Comparison of ENCODE assay signal across 8 cellular contexts in genomic region chr2:186486651-186487647, GRCh38. TPM values are rescaled to one million over a fixed set of nuclear protein-coding genes. Genes with fewer than 3 reads are reported as not detected.
DNase-seq lines count a peak whose midpoint lies in the region; ATAC-seq, FAIRE-seq and TF ChIP-seq lines count a peak whose summit lies in the region.

No MANE protein-coding gene starts in this region.

- H3K4me1 ChIP-seq in A549 (peaks cover 26% of the 10 kb centered on the region), Panc1 (ENCODE audit: control insufficient read depth, insufficient read depth, low read length) (peaks cover 45% of the 10 kb centered on the region)
- H3K4me1 ChIP-seq in effector memory CD4-positive, alpha-beta T cell (ENCODE audit: control insufficient read depth, insufficient read depth, low read length, poor library complexity, severe bottlenecking) = peaks cover 11% of the 10 kb centered on the region

- POLR2A ChIA-PET in A549 (lab: Yijun Ruan, JAX) = interaction anchor here (0.9 to 2.5 kb wide), 6 partner anchors 9 to 155 kb away, joined by 3 to 20 read pairs (median 4); partner anchors contain the start of gene ITGAV
- POLR2A ChIA-PET in Panc1 (lab: Charles Lee) = no interaction called here

- H3K4me3 ChIP-seq in A549 = peak overlapping the region; percentile 84
- peak overlapping the region; percentile 97 for H3K4me3 ChIP-seq in GM12865 (ENCODE audit: low read depth, low read length)
- H3K4me3 ChIP-seq in Panc1 (ENCODE audit: low read depth in 2 of 2, low read length in 2 of 2) = peak overlapping the region; percentile 84 to 95
- H3K4me3 ChIP-seq in effector memory CD4-positive, alpha-beta T cell (ENCODE audit: insufficient read depth, low read depth, low read length, poor library complexity, severe bottlenecking) = peak overlapping the region; percentile 86

- H3K4me2 ChIP-seq in A549 = peak overlapping the region; percentile 74

- intact Hi-C loops in Panc1 (cut with micrococcal nuclease; ENCODE audit: unreplicated experiment) = no loop called here

- BruUV-seq in Panc1 (replicated peaks; lab: Mats Ljungman, UMichigan) = no TSS peak

- DNase-seq in A549 (ENCODE audit: low read depth in 1 of 2, low spot score in 1 of 2) (peak in 1 of 2 experiments; percentile 12), GM12865 (ENCODE audit: low read depth) (peak; percentile 21), Panc1 (ENCODE audit: low read depth, low spot score) (no peak), myocyte (ENCODE audit: low read depth) (peak; percentile 26), NCI-H1436 treated with DMSO at 0.1 percent for 48 hours (lab: John Stamatoyannopoulos, UW) (no peak)
- DNase-seq in effector memory CD4-positive, alpha-beta T cell = no peak

- no peak for TF ChIP-seq RAD21 in A549 (conservative IDR thresholded peaks at IDR 0.05 in 1 of 2, IDR thresholded peaks at IDR 0.05 in 1 of 2)

- no peak for TF ChIP-seq POLR2A in A549 (IDR thresholded peaks at IDR 0.05; ENCODE audit: low read length)

- no peak for FAIRE-seq in A549 (lab: Jason Lieb, UNC)

- H3K27me3 ChIP-seq in Panc1 (ENCODE audit: control insufficient read depth, insufficient read depth, low read length) = no peaks in the 10 kb centered on the region
- no peaks in the 10 kb centered on the region for H3K27me3 ChIP-seq in effector memory CD4-positive, alpha-beta T cell (replicated peaks; ENCODE audit: control insufficient read depth, insufficient read depth, low read length, poor library complexity, severe bottlenecking)

- H3K36me3 ChIP-seq in Panc1 (ENCODE audit: control insufficient read depth, insufficient read depth, low read length) = peaks cover 4% of the 10 kb centered on the region
- no peaks in the 10 kb centered on the region for H3K36me3 ChIP-seq in effector memory CD4-positive, alpha-beta T cell (ENCODE audit: control insufficient read depth, insufficient read depth, low read length)

- CTCF ChIA-PET in A549 (lab: Yijun Ruan, JAX) (interaction anchor here (1.2 kb wide), 1 partner anchor 16 kb away, joined by 4 read pairs; no protein-coding TSS in a partner anchor), Panc1 (lab: Charles Lee) (no interaction called here)

- TF ChIP-seq CTCF in A549 (IDR thresholded peaks at IDR 0.05) = no peak
- no peak for TF ChIP-seq CTCF in GM12865 (IDR thresholded peaks at IDR 0.05; ENCODE audit: insufficient read depth, low read depth, low read length, missing control alignments)
- TF ChIP-seq CTCF in Panc1 (IDR thresholded peaks at IDR 0.05) = no peak

- TF ChIP-seq EP300 in A549 (IDR thresholded peaks at IDR 0.05) = no peak

- H3K27ac ChIP-seq in A549 (peak overlapping the region; percentile 77 to 92), Panc1 (ENCODE audit: low read length) (peak overlapping the region; percentile 97)
- H3K27ac ChIP-seq in effector memory CD4-positive, alpha-beta T cell (ENCODE audit: insufficient read depth, low read length, poor library complexity, severe bottlenecking) = peak overlapping the region; percentile 93

- no peaks in the 10 kb centered on the region for H3K9me3 ChIP-seq in A549
- H3K9me3 ChIP-seq in Panc1 (ENCODE audit: control insufficient read depth, insufficient read depth, low read depth, low read length) = no peaks in the 10 kb centered on the region
- no peaks in the 10 kb centered on the region for H3K9me3 ChIP-seq in effector memory CD4-positive, alpha-beta T cell (ENCODE audit: control insufficient read depth, low read length)

- peak; percentile 2 to 8; a peak in 2 of 6 replicates for ATAC-seq in A549
- no peak for ATAC-seq in Panc1
- no peak for ATAC-seq in GM19463 (IDR thresholded peaks at IDR 0.05; ENCODE audit: unreplicated experiment)
- ATAC-seq in GM18861 (IDR thresholded peaks at IDR 0.05; ENCODE audit: unreplicated experiment) = no peak

- 1% methylated on average over 31 of the region's 31 CpGs for WGBS in A549 (ENCODE audit: missing lambda C conversion rate)

- in situ Hi-C loops in Panc1 (cut with HindIII; ENCODE audit: low pct_unique_long_range_greater_than_20kb, low sequenced_read_pairs) = no loop called here

TF ChIP-seq in A549, 52 proteins besides CTCF, POLR2A, EP300 and RAD21:
- TF ChIP-seq FOSL2 (IDR thresholded peaks at IDR 0.05) (no peak), FOSL2 (CRISPR knock-in tag; IDR thresholded peaks at IDR 0.05) (no peak), REST (IDR thresholded peaks at IDR 0.05) (peak; percentile 12; the same call in 1 of the 2 replicates)
TF ChIP-seq in A549: peak in this region for 1.

RNA-seq across cellular contexts. Expression of gene ZC3H15, which starts 0.9 kb away (rescaled TPM):
- polyA plus RNA-seq in A549 (2011; rRNA removed) (125 and 191 TPM in 2 replicates), A549 (2017; fragmentation: RNase III; extraction: RNeasy Plus Mini Kit Qiagen cat#74134 plus additional on column Dnase treatment) (98.2 to 112 TPM (median 99.2 TPM) in 3 replicates)
- 36.4 and 41.7 TPM in 2 replicates for polyA plus RNA-seq in A549 (2012; cell fraction: cytosol; rRNA removed)
- 18.2 and 24.5 TPM in 2 replicates for polyA plus RNA-seq in A549 (2012; cell fraction: nucleus; rRNA removed)
- polyA minus RNA-seq in A549 (2011; rRNA and poly(A)+ RNA removed) = 18.6 and 22.6 TPM in 2 replicates
- total RNA-seq in Panc1 (2021; ENCODE audit: unreplicated experiment) (72.8 TPM), myocyte (85.7 and 89.5 TPM in 2 replicates)
- 48.6 TPM for polyA plus RNA-seq in Panc1 (2012; ENCODE audit: insufficient read length)
- 35.2 TPM for polyA plus RNA-seq in myocyte (2012)

Comparison
In these comparisons a context has a peak if more than half of its experiments do, and no peak if none do; other contexts are left out.
1. ATAC-seq: peak in A549 (2 of 2); none in Panc1 (single experiment), GM19463 (single experiment) and GM18861 (single experiment).
2. DNase-seq: peak in GM12865 (single experiment) and myocyte (single experiment); none in Panc1 (single experiment), effector memory CD4-positive, alpha-beta T cell (0 of 3) and NCI-H1436 treated with DMSO at 0.1 percent for 48 hours (single experiment).
3. Peak in every context shown above with its lines, with median percentiles within 50 percentile points of each other: H3K27ac ChIP-seq and H3K4me3 ChIP-seq.